ENCODE assay signal across 32 cellular contexts in genomic region chr5:128635379-128635778, GRCh38.
"Had no signal": no experiment of that assay in that cellular context is flagged by ENCODE, and none has a peak within 500 bp of the region (broad histone marks: within the 10 kb centered on the region; RNA-seq: fewer than 3 reads in every experiment).

No MANE protein-coding gene starts in this region.

- H3K9me3 ChIP-seq: adrenal gland had no signal

- H3K36me3 ChIP-seq: adrenal gland, cardiac muscle cell had no signal

- FAIRE-seq: astrocyte, bronchial epithelial cell, TTC549 had no signal

- ATAC-seq: activated CD8-positive, alpha-beta memory T cell treated with anti-CD3 and anti-CD28 coated beads, Interleukin-2, amount 10 ng/mL, durations not matched to agents 7 days and 5 days; activated CD8-positive, alpha-beta T cell treated with anti-CD3 and anti-CD28 coated beads, Interleukin-2, amount 10 ng/mL, durations not matched to agents 7 days and 5 days; activated naive CD4-positive, alpha-beta T cell treated with anti-CD3 and anti-CD28 coated beads, Interleukin-2, amount 50 U/mL, for 72 hours; T-cell; T-helper 17 cell had no signal

- H3K27ac ChIP-seq: adrenal gland, cardiac muscle cell, VCaP had no signal

- DNase-seq: activated B cell treated with CpG ODN at 0.5 μM for 24 hours; activated CD4-positive, alpha-beta memory T cell treated with anti-CD3 and anti-CD28 coated beads for 36 hours; activated CD4-positive, alpha-beta T cell treated with anti-CD3 and anti-CD28 coated beads for 4 hours; activated CD4-positive, alpha-beta T cell treated with anti-CD3 and anti-CD28 coated beads, Interleukin-2, amount 10 ng/mL, durations not matched to agents 24 days and 14 days; activated CD4-positive, alpha-beta T cell treated with anti-CD3 and anti-CD28 coated beads, Interleukin-2, amount 50 U/mL, for 1 hour; activated CD4-positive, alpha-beta T cell treated with anti-CD3 and anti-CD28 coated beads, Interleukin-2, amount 50 U/mL, for 4 hours; activated CD4-positive, CD25-positive, alpha-beta regulatory T cell treated with anti-CD3 and anti-CD28 coated beads, Interleukin-2, amount 50 U/mL, for 72 hours; activated CD8-positive, alpha-beta memory T cell treated with anti-CD3 and anti-CD28 coated beads for 24 hours; activated CD8-positive, alpha-beta memory T cell treated with anti-CD3 and anti-CD28 coated beads, Interleukin-2, amount 10 ng/mL, durations not matched to agents 7 days and 5 days; activated CD8-positive, alpha-beta memory T cell treated with anti-CD3 and anti-CD28 coated beads, Interleukin-2, amount 50 U/mL, for 48 hours; activated CD8-positive, alpha-beta T cell treated with anti-CD3 and anti-CD28 coated beads, Interleukin-2, amount 10 ng/mL, durations not matched to agents 7 days and 5 days; activated effector memory CD4-positive, alpha-beta T cell treated with anti-CD3 and anti-CD28 coated beads, Interleukin-2, amount 50 U/mL, for 16 hours; activated gamma-delta T cell treated with Interleukin-2 at 50 U/mL for 16 hours; activated naive CD4-positive, alpha-beta T cell; activated naive CD4-positive, alpha-beta T cell treated with anti-CD3 and anti-CD28 coated beads for 36 hours; activated naive CD4-positive, alpha-beta T cell treated with anti-CD3 and anti-CD28 coated beads, Interleukin-2, amount 50 U/mL, for 16 hours; activated naive CD8-positive, alpha-beta T cell treated with anti-CD3 and anti-CD28 coated beads for 36 hours; activated T-cell treated with anti-CD3 and anti-CD28 coated beads, Interleukin-2, amount 50 U/mL, for 24 hours; activated T-cell treated with anti-CD3 and anti-CD28 coated beads, Interleukin-2, amount 50 U/mL, for 48 hours; adrenal gland; amniotic stem cell; aorta; caudate nucleus; cerebellar nuclear complex; T-cell; T-helper 17 cell had no signal

- H3K4me3 ChIP-seq: adrenal gland, cardiac muscle cell had no signal

- H3K4me1 ChIP-seq: adrenal gland had no signal

- H3K27me3 ChIP-seq: adrenal gland, cardiac muscle cell had no signal
